Comparison of ENCODE assay signal across 8 cellular contexts in genomic region chr2:20596193-20596972, GRCh38. TPM values are rescaled to one million over a fixed set of nuclear protein-coding genes. Genes with fewer than 3 reads are reported as not detected.
A peak's percentile ranks its signal among the peaks of the same experiment; 100 is the strongest.
DNase-seq lines count a peak whose midpoint lies in the region; ATAC-seq lines count a peak whose summit lies in the region.

No MANE protein-coding gene starts in this region.

- H3K4me3 ChIP-seq in HUES48 (ENCODE audit: low read depth, low read length), result no peak overlapping the region
- H3K4me3 ChIP-seq in ectodermal cell (ENCODE audit: insufficient read depth, low read depth, low read length), result no peak overlapping the region

- H3K27ac ChIP-seq in HUES48 (ENCODE audit: low read depth, low read length) (peak overlapping the region; percentile 37), ectodermal cell (ENCODE audit: insufficient read depth, low read depth, low read length, poor library complexity, severe bottlenecking) (peak overlapping the region; percentile 50)

- ATAC-seq in GM19463 (IDR thresholded peaks at IDR 0.05; ENCODE audit: unreplicated experiment) (peak; percentile 4), sciatic nerve (peak; percentile 3), GM21367 (IDR thresholded peaks at IDR 0.05; ENCODE audit: unreplicated experiment) (no peak)

- 71 to 90% methylated on average over 4 of the region's 4 CpGs for WGBS in ectodermal cell, 2 experiments

- DNase-seq in sciatic nerve (ENCODE audit: low spot score) (peak; percentile 27), NOMO-1 (lab: John Stamatoyannopoulos, UW; ENCODE audit: unreplicated experiment in 2 of 2) (no peak), COR-L47 (lab: John Stamatoyannopoulos, UW) (no peak)
- DNase-seq in effector CD4-positive, alpha-beta T cell, result no peak

- H3K9ac ChIP-seq in HUES48 (ENCODE audit: low read depth, low read length), result no peak overlapping the region

- intact Hi-C loops in sciatic nerve (cut with DNase I), result no loop called here

- H3K27me3 ChIP-seq in HUES48 (ENCODE audit: control insufficient read depth, insufficient read depth, low read length) (no peaks in the 10 kb centered on the region), ectodermal cell (ENCODE audit: control insufficient read depth, insufficient read depth, low read length, poor library complexity, severe bottlenecking) (no peaks in the 10 kb centered on the region)

- no peaks in the 10 kb centered on the region for H3K36me3 ChIP-seq in HUES48 (ENCODE audit: control insufficient read depth, insufficient read depth, low read length)
- no peaks in the 10 kb centered on the region for H3K36me3 ChIP-seq in ectodermal cell (ENCODE audit: control insufficient read depth, insufficient read depth, low read length)

- H3K9me3 ChIP-seq in HUES48 (ENCODE audit: control insufficient read depth, insufficient read depth, low read length) (no peaks in the 10 kb centered on the region), ectodermal cell (ENCODE audit: control insufficient read depth, low read length) (no peaks in the 10 kb centered on the region)

- H3K4me1 ChIP-seq in HUES48 (ENCODE audit: control insufficient read depth, insufficient read depth, low read length) (peaks cover 8% of the 10 kb centered on the region; the same call in 1 of the 2 replicates), ectodermal cell (ENCODE audit: control insufficient read depth, insufficient read depth, low read length) (peaks cover 51% of the 10 kb centered on the region)

RNA-seq across cellular contexts. Expression of gene HS1BP3, which starts 54.5 kb away (rescaled TPM):
- 28.6 TPM for polyA plus RNA-seq in ectodermal cell (2013, experiment 1 of 4)
- polyA plus RNA-seq in ectodermal cell (2013, experiment 2 of 4), result 30.1 TPM
- polyA plus RNA-seq in ectodermal cell (2013, experiment 3 of 4), result 21.9 TPM
- 24.8 TPM for polyA plus RNA-seq in ectodermal cell (2013, experiment 4 of 4)
- 23.2 TPM for total RNA-seq in sciatic nerve
